35 cellular contexts compared by ENCODE assay signal in genomic region chr5:99808657-99809230, GRCh38.
"Had no signal": no experiment of that assay in that cellular context is flagged by ENCODE, and none has a peak within 500 bp of the region (broad histone marks: within the 10 kb centered on the region; RNA-seq: fewer than 3 reads in every experiment).

No MANE protein-coding gene starts in this region.

- DNase-seq: Karpas-422, Kasumi-1, MG63, MM.1S, MV-4-11, NCI-H1048, NCI-H1092, NCI-H1092 treated with DMSO at 0.1 percent for 48 hours, NCI-H1105, NCI-H1105 treated with DMSO at 0.1 percent for 48 hours, NCI-H1417, NCI-H1417 treated with DMSO at 0.1 percent for 48 hours, NCI-H1436, NCI-H1436 treated with DMSO at 0.1 percent for 48 hours, NCI-H146, NCI-H1694, NCI-H1694 treated with DMSO at 0.1 percent for 48 hours, NCI-H187, NCI-H187 treated with DMSO at 0.1 percent for 48 hours, NCI-H1930, NCI-H2029, NCI-H2029 treated with DMSO at 0.1 percent for 48 hours, NCI-H2081, NCI-H2081 treated with DMSO at 0.1 percent for 48 hours, NCI-H2107, NCI-H2171, NCI-H2171 treated with DMSO at 0.1 percent for 48 hours, NCI-H2227 treated with DMSO at 0.1 percent for 48 hours, NCI-H226, NCI-H345, NCI-H446, NCI-H446 treated with DMSO at 0.1 percent for 48 hours, NCI-H510A, NCI-H510A treated with DMSO at 0.1 percent for 48 hours, NCI-H524 had no signal

- H3K36me3 ChIP-seq: MG63 had no signal

- H3K4me3 ChIP-seq: MG63 had no signal

- H3K9me3 ChIP-seq: MG63 had no signal

- H3K27me3 ChIP-seq: MG63 had no signal
